10 cellular contexts compared by ENCODE assay signal in genomic region chr10:27152687-27153086, GRCh38. TPM values are rescaled to one million over a fixed set of nuclear protein-coding genes. Genes with fewer than 3 reads are reported as not detected.
DNase-seq lines count a peak whose midpoint lies in the region; ATAC-seq and TF ChIP-seq lines count a peak whose summit lies in the region.
"Had no signal": no experiment of that assay in that cellular context is flagged by ENCODE, and none has a peak within 500 bp of the region (broad histone marks: within the 10 kb centered on the region; RNA-seq: fewer than 3 reads in every experiment).

No MANE protein-coding gene starts in this region.

- peak overlapping the region; percentile 100 for H3K27ac Mint-ChIP-seq in activated T-cell treated with anti-CD3 and anti-CD28 coated beads, Interleukin-2, amount 50 U/mL, for 24 hours
- H3K27ac Mint-ChIP-seq in activated naive CD8-positive, alpha-beta T cell treated with anti-CD3 and anti-CD28 coated beads for 36 hours = peak overlapping the region; percentile 100

- peak overlapping the region; percentile 100 for H3K4me3 Mint-ChIP-seq in activated T-cell treated with anti-CD3 and anti-CD28 coated beads, Interleukin-2, amount 50 U/mL, for 24 hours
- peak overlapping the region; percentile 98 for H3K4me3 Mint-ChIP-seq in activated naive CD8-positive, alpha-beta T cell treated with anti-CD3 and anti-CD28 coated beads for 36 hours

- peaks cover 49% of the 10 kb centered on the region for H3K4me1 Mint-ChIP-seq in activated T-cell treated with anti-CD3 and anti-CD28 coated beads, Interleukin-2, amount 50 U/mL, for 24 hours (ENCODE audit: low read depth)
- H3K4me1 Mint-ChIP-seq in activated naive CD8-positive, alpha-beta T cell treated with anti-CD3 and anti-CD28 coated beads for 36 hours = peaks cover 41% of the 10 kb centered on the region

- H3K27ac ChIP-seq in left lung (no peak overlapping the region), testis (no peak overlapping the region), adrenal gland (no peak overlapping the region)

- TF ChIP-seq CTCF in left lung (IDR thresholded peaks at IDR 0.05) (no peak), testis (IDR thresholded peaks at IDR 0.05) (no peak), adrenal gland (IDR thresholded peaks at IDR 0.05) (no peak)

- no peaks in the 10 kb centered on the region for H3K9me3 Mint-ChIP-seq in activated T-cell treated with anti-CD3 and anti-CD28 coated beads, Interleukin-2, amount 50 U/mL, for 24 hours
- peaks cover 2% of the 10 kb centered on the region for H3K9me3 Mint-ChIP-seq in activated naive CD8-positive, alpha-beta T cell treated with anti-CD3 and anti-CD28 coated beads for 36 hours

- H3K36me3 ChIP-seq in left lung = peaks cover 0 to 16% of the 10 kb centered on the region in 2 donors
- H3K36me3 ChIP-seq in testis (ENCODE audit: low read depth, missing control alignments) = no peaks in the 10 kb centered on the region
- H3K36me3 ChIP-seq in adrenal gland (replicated peaks in 1 of 2) = peaks cover 0 to 9% of the 10 kb centered on the region in 2 donors

- intact Hi-C loops in left lung (cut with DNase I) (no loop called here), testis (cut with DNase I; ENCODE audit: low total_unique reads) (no loop called here), adrenal gland (cut with DNase I) (no loop called here)

- H3K36me3 Mint-ChIP-seq in activated T-cell treated with anti-CD3 and anti-CD28 coated beads, Interleukin-2, amount 50 U/mL, for 24 hours (ENCODE audit: low read depth) = peaks cover 89% of the 10 kb centered on the region
- H3K36me3 Mint-ChIP-seq in activated naive CD8-positive, alpha-beta T cell treated with anti-CD3 and anti-CD28 coated beads for 36 hours = peaks cover 60% of the 10 kb centered on the region

- no peak for DNase-seq in activated T-cell treated with anti-CD3 and anti-CD28 coated beads, Interleukin-2, amount 50 U/mL, for 24 hours
- DNase-seq in activated T-cell treated with anti-CD3 and anti-CD28 coated beads for 4 hours (no peak), left lung (no peak), testis (no peak), adrenal gland (no peak), T1000 (lab: John Stamatoyannopoulos, UW) (no peak), NCI-H2196 treated with DMSO at 0.1 percent for 48 hours (lab: John Stamatoyannopoulos, UW; ENCODE audit: unreplicated experiment) (no peak)
- DNase-seq in activated naive CD8-positive, alpha-beta T cell treated with anti-CD3 and anti-CD28 coated beads for 36 hours = no peak
- DNase-seq: C1 segment of cervical spinal cord, NCI-H69 had no signal

- ATAC-seq in left lung = no peak

- H3K9me3 ChIP-seq in left lung (no peaks in the 10 kb centered on the region), testis (no peaks in the 10 kb centered on the region), adrenal gland (replicated peaks in 1 of 3) (no peaks in the 10 kb centered on the region)

- H3K27me3 ChIP-seq in left lung (no peaks in the 10 kb centered on the region), testis (no peaks in the 10 kb centered on the region), adrenal gland (no peaks in the 10 kb centered on the region)

- peak overlapping the region; percentile 71 to 83 for H3K4me3 ChIP-seq in left lung
- peak overlapping the region; percentile 96 to 98 for H3K4me3 ChIP-seq in testis
- H3K4me3 ChIP-seq in adrenal gland = peak overlapping the region in 1 of 4 donors; percentile 66

- TF ChIP-seq POLR2A in testis (IDR thresholded peaks at IDR 0.05) (no peak), adrenal gland (IDR thresholded peaks at IDR 0.05) (no peak)

- H3K4me1 ChIP-seq in left lung (peaks cover 12 to 44% of the 10 kb centered on the region in 2 donors), testis (peaks cover 14% of the 10 kb centered on the region), adrenal gland (replicated peaks in 1 of 2) (peaks cover 11 to 17% of the 10 kb centered on the region in 2 donors)

- no peaks in the 10 kb centered on the region for H3K27me3 Mint-ChIP-seq in activated T-cell treated with anti-CD3 and anti-CD28 coated beads, Interleukin-2, amount 50 U/mL, for 24 hours
- H3K27me3 Mint-ChIP-seq in activated naive CD8-positive, alpha-beta T cell treated with anti-CD3 and anti-CD28 coated beads for 36 hours = peaks cover 4% of the 10 kb centered on the region

RNA-seq across cellular contexts. Expression of gene YME1L1, which starts 1.5 kb away (rescaled TPM):
- total RNA-seq in activated naive CD8-positive, alpha-beta T cell treated with anti-CD3 and anti-CD28 coated beads for 36 hours = 100 to 1,000 TPM; 125 to 132 TPM
- total RNA-seq in left lung (100 to 1,000 TPM; 100 to 103 TPM), testis (100 to 1,000 TPM in 1 of 2 donors, 10 to 100 TPM in 1; 91.7 to 103 TPM), adrenal gland (100 to 1,000 TPM in 4 of 8 donors, 10 to 100 TPM in 4; 57.5 to 180 (median 95.0) TPM)
- polyA plus RNA-seq in testis (ENCODE audit: insufficient read depth, low read depth, low replicate concordance) (93.3 TPM), adrenal gland (100 to 1,000 TPM in 1 of 3 donors, 10 to 100 TPM in 2; 22.1 to 193 (median 23.2) TPM)

RNA-seq across cellular contexts. Expression of gene MASTL, which starts 2.5 kb away (rescaled TPM):
- total RNA-seq in activated naive CD8-positive, alpha-beta T cell treated with anti-CD3 and anti-CD28 coated beads for 36 hours = 10 to 100 TPM; 33.6 to 34.2 TPM
- 10 to 100 TPM in 1 of 2 donors, 1 to 10 TPM in 1; 7.1 to 10.3 TPM for total RNA-seq in left lung
- total RNA-seq in testis = 10 to 100 TPM; 16.0 to 16.1 TPM
- polyA plus RNA-seq in testis (ENCODE audit: insufficient read depth, low read depth, low replicate concordance) = 10.0 TPM
- total RNA-seq in adrenal gland = 1 to 10 TPM; 3.7 to 9.5 (median 6.5) TPM
- 10 to 100 TPM in 1 of 3 donors, 1 to 10 TPM in 2; 3.7 to 11.9 (median 6.0) TPM for polyA plus RNA-seq in adrenal gland

RNA-seq across cellular contexts. Expression of gene ANKRD26, which starts 52.4 kb away (rescaled TPM):
- 10 to 100 TPM; 10.3 to 12.0 TPM for total RNA-seq in activated naive CD8-positive, alpha-beta T cell treated with anti-CD3 and anti-CD28 coated beads for 36 hours
- total RNA-seq in left lung = 1 to 10 TPM; 6.6 to 8.0 TPM
- total RNA-seq in testis = 10 to 100 TPM; 13.8 to 17.6 TPM
- 1.1 TPM for polyA plus RNA-seq in testis (ENCODE audit: insufficient read depth, low read depth, low replicate concordance)
- total RNA-seq in adrenal gland = 10 to 100 TPM in 2 of 8 donors, 1 to 10 TPM in 6; 1.7 to 11.6 (median 6.1) TPM
- 1 to 10 TPM; 3.4 to 7.6 (median 3.8) TPM for polyA plus RNA-seq in adrenal gland
